ENCODE assay signal across 25 cellular contexts in the genomic region with DNA sequence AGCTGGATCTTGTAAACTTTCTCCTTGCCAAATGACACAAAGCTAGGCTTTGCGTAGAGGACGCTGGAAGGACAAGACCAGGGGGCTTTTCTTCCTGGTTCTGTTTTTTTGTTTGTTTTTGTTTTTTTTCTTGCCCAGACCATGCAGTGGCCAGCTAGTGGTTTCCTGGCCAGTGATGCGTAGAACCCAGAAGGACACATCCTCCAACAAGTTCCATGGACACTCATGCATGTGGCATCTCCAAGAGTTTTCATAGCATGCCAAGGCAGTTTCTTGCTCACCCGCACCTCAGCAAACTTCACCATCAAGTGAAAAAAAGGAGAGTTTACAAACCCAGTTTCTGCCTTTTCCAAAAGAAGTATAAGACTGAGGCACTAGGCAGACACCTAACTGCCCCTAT. TPM values are rescaled to one million over a fixed set of nuclear protein-coding genes. Genes with fewer than 3 reads are reported as not detected.
"Had no signal": no experiment of that assay in that cellular context is flagged by ENCODE, and none has a peak within 500 bp of the region (broad histone marks: within the 10 kb centered on the region; RNA-seq: fewer than 3 reads in every experiment).

No MANE protein-coding gene starts in this region.

- ATAC-seq: heart right ventricle; lower lobe of right lung; natural killer cell treated with Interleukin-12 subunit alpha and Interleukin-12 subunit beta and Interleukin-15 and Interleukin-18, amount 100 ng/mL, for 72 hours; pancreas; right lobe of liver; stimulated activated memory B cell treated with anti-CD40 and anti-IgM and Interleukin-4, amounts not matched to agents 10 μg/mL and 1 μg/mL and 100 μg/mL, for 72 hours had no signal

- DNase-seq: cortex of kidney; dorsolateral prefrontal cortex; effector CD8-positive, alpha-beta T cell; foreskin melanocyte; heart right ventricle; hypothalamus; left ventricle myocardium inferior; lower lobe of right lung; midbrain; occipital lobe; pancreas; right lobe of liver; spleen; stimulated activated CD4-positive, alpha-beta T cell treated with anti-CD3 and anti-CD28 coated beads, Interleukin-15, amount 100 ng/mL, for 24 hours; stimulated activated CD4-positive, alpha-beta T cell treated with anti-CD3 and anti-CD28 coated beads, Interleukin-1b, Interleukin-23, amount 100 ng/mL, for 48 hours; stimulated activated CD4-positive, alpha-beta T cell treated with anti-CD3 and anti-CD28 coated beads, Interleukin-4, amount 100 ng/mL, for 24 hours; tibial artery; upper lobe of left lung; uterus had no signal

- H3K4me3 ChIP-seq: dorsolateral prefrontal cortex, heart right ventricle, left ventricle myocardium inferior, lower lobe of right lung, pancreas, right lobe of liver, spleen, tibial artery, upper lobe of left lung, uterus had no signal

- H3K27ac ChIP-seq: dorsolateral prefrontal cortex, heart right ventricle, left ventricle myocardium inferior, lower lobe of right lung, pancreas, right lobe of liver, spleen, tibial artery, upper lobe of left lung, uterus had no signal

- H3K9me3 ChIP-seq: heart right ventricle, left ventricle myocardium inferior, lower lobe of right lung, pancreas, right lobe of liver, spleen, tibial artery, upper lobe of left lung, uterus had no signal

- H3K27me3 ChIP-seq: pancreas, right lobe of liver, tibial artery, upper lobe of left lung, uterus had no signal

- H3K4me1 ChIP-seq: lower lobe of right lung, pancreas, spleen, upper lobe of left lung, uterus had no signal

- H3K36me3 ChIP-seq: heart right ventricle, left ventricle myocardium inferior, lower lobe of right lung, pancreas, right lobe of liver, spleen, tibial artery, upper lobe of left lung, uterus had no signal

RNA-seq across cellular contexts. Expression of a gene that starts 46.1 kb away (rescaled TPM):
- total RNA-seq: dorsolateral prefrontal cortex; heart right ventricle; left ventricle myocardium inferior; lower lobe of right lung; natural killer cell treated with Interleukin-12 subunit alpha and Interleukin-12 subunit beta and Interleukin-15 and Interleukin-18, amount 100 ng/mL, for 72 hours; occipital lobe; pancreas; progenitor cell of endocrine pancreas; right lobe of liver; skeletal muscle tissue; spleen; temporal lobe; uterus had no signal
- polyA plus RNA-seq: esophagus, heart right ventricle, pancreas, spleen had no signal
